In genomic region chr1:3868464-3869006, GRCh38 we compare ENCODE assay signal across 1 cellular context.
TF ChIP-seq lines count a peak whose summit lies in the region.

No MANE protein-coding gene starts in this region.

TF ChIP-seq in HCT116, 20 proteins besides CTCF, POLR2A, EP300 and RAD21 (continued from another document):
- TF ChIP-seq REST (IDR thresholded peaks at IDR 0.05; ENCODE audit: low read depth) (no peak), ATF3 (IDR thresholded peaks at IDR 0.05) (no peak)
